ENCODE assay signal across 38 cellular contexts in genomic region chr20:59354460-59354859, GRCh38. TPM values are rescaled to one million over a fixed set of nuclear protein-coding genes. Genes with fewer than 3 reads are reported as not detected.
"Had no signal": no experiment of that assay in that cellular context is flagged by ENCODE, and none has a peak within 500 bp of the region (broad histone marks: within the 10 kb centered on the region; RNA-seq: fewer than 3 reads in every experiment).

No MANE protein-coding gene starts in this region.

- H3K4me3 ChIP-seq: adrenal gland, body of pancreas, breast epithelium had no signal

- H3K27me3 ChIP-seq: adrenal gland, body of pancreas, brain microvascular endothelial cell, breast epithelium had no signal

- H3K36me3 ChIP-seq: adrenal gland, brain microvascular endothelial cell, breast epithelium had no signal

- H3K27ac ChIP-seq: adrenal gland, brain microvascular endothelial cell, breast epithelium, VCaP had no signal

- H3K27ac Mint-ChIP-seq: activated B cell treated with CpG ODN at 0.5 μM for 24 hours; activated CD4-positive, alpha-beta memory T cell treated with anti-CD3 and anti-CD28 coated beads for 36 hours; activated CD4-positive, alpha-beta T cell treated with anti-CD3 and anti-CD28 coated beads, Interleukin-2, amount 10 ng/mL, durations not matched to agents 24 days and 14 days; activated CD8-positive, alpha-beta T cell treated with anti-CD3 and anti-CD28 coated beads for 36 hours; activated naive CD4-positive, alpha-beta T cell treated with anti-CD3 and anti-CD28 coated beads for 36 hours; activated naive CD8-positive, alpha-beta T cell treated with anti-CD3 and anti-CD28 coated beads for 36 hours; activated T-cell treated with anti-CD3 and anti-CD28 coated beads, Interleukin-2, amount 50 U/mL, for 72 hours; activated T-helper 1 cell treated with anti-CD3 and anti-CD28 coated beads, Interleukin-12 subunit alpha, Interleukin-12 subunit beta, Interleukin-2, Interleukin-4 antibody, amounts not matched to agents 30 ng/mL and 10 ng/mL and 1 ng/mL, durations not matched to agents 14 hours and 24 hours and 36 hours; activated T-helper 17 cell treated with anti-CD3 and anti-CD28 coated beads, Interleukin-2, amount 50 U/mL, for 72 hours; T-helper 2 cell treated with Interferon-gamma antibody and Interleukin-4, amounts not matched to agents 5 μg/mL and 100 μg/mL, for 36 hours had no signal

- H3K4me1 ChIP-seq: adrenal gland, breast epithelium had no signal

- ATAC-seq: activated CD8-positive, alpha-beta T cell treated with anti-CD3 and anti-CD28 coated beads for 36 hours; activated naive CD4-positive, alpha-beta T cell treated with anti-CD3 and anti-CD28 coated beads, Interleukin-2, amount 50 U/mL, for 72 hours; activated T-cell treated with anti-CD3 and anti-CD28 coated beads, Interleukin-2, amount 50 U/mL, for 4 hours; activated T-cell treated with anti-CD3 and anti-CD28 coated beads, Interleukin-2, amount 50 U/mL, for 72 hours; activated T-helper 17 cell treated with anti-CD3 and anti-CD28 coated beads, Interleukin-2, amount 50 U/mL, for 72 hours; body of pancreas had no signal

- H3K36me3 Mint-ChIP-seq: activated CD4-positive, alpha-beta memory T cell treated with anti-CD3 and anti-CD28 coated beads for 36 hours; activated naive CD4-positive, alpha-beta T cell treated with anti-CD3 and anti-CD28 coated beads, Interleukin-2, amount 50 U/mL, for 72 hours; activated naive CD8-positive, alpha-beta T cell treated with anti-CD3 and anti-CD28 coated beads for 36 hours had no signal

- FAIRE-seq: astrocyte, TTC549 had no signal

- H3K9me3 ChIP-seq: adrenal gland, body of pancreas, breast epithelium had no signal

- DNase-seq: activated B cell treated with CpG ODN at 0.5 μM for 24 hours; activated CD4-positive, alpha-beta memory T cell treated with anti-CD3 and anti-CD28 coated beads for 36 hours; activated CD4-positive, alpha-beta T cell treated with anti-CD3 and anti-CD28 coated beads for 4 hours; activated CD4-positive, alpha-beta T cell treated with anti-CD3 and anti-CD28 coated beads, Interleukin-2, amount 10 ng/mL, durations not matched to agents 24 days and 14 days; activated CD4-positive, alpha-beta T cell treated with anti-CD3 and anti-CD28 coated beads, Interleukin-2, amount 50 U/mL, for 1 hour; activated CD4-positive, alpha-beta T cell treated with anti-CD3 and anti-CD28 coated beads, Interleukin-2, amount 50 U/mL, for 4 hours; activated CD4-positive, CD25-positive, alpha-beta regulatory T cell treated with anti-CD3 and anti-CD28 coated beads, Interleukin-2, amount 50 U/mL, for 72 hours; activated CD8-positive, alpha-beta memory T cell treated with anti-CD3 and anti-CD28 coated beads, Interleukin-2, amount 50 U/mL, for 4 hours; activated CD8-positive, alpha-beta T cell treated with anti-CD3 and anti-CD28 coated beads for 36 hours; activated effector memory CD4-positive, alpha-beta T cell treated with anti-CD3 and anti-CD28 coated beads, Interleukin-2, amount 50 U/mL, for 16 hours; activated gamma-delta T cell treated with Interleukin-2 at 50 U/mL for 16 hours; activated naive CD4-positive, alpha-beta T cell; activated naive CD4-positive, alpha-beta T cell treated with anti-CD3 and anti-CD28 coated beads for 36 hours; activated naive CD4-positive, alpha-beta T cell treated with anti-CD3 and anti-CD28 coated beads, Interleukin-2, amount 50 U/mL, for 16 hours; activated naive CD8-positive, alpha-beta T cell treated with anti-CD3 and anti-CD28 coated beads for 36 hours; activated T-cell treated with anti-CD3 and anti-CD28 coated beads for 4 hours; activated T-cell treated with anti-CD3 and anti-CD28 coated beads, Interleukin-2, amount 50 U/mL, for 1 hour; activated T-cell treated with anti-CD3 and anti-CD28 coated beads, Interleukin-2, amount 50 U/mL, for 4 hours; activated T-cell treated with anti-CD3 and anti-CD28 coated beads, Interleukin-2, amount 50 U/mL, for 72 hours; adrenal gland; amniotic stem cell; aorta; body of pancreas; brain microvascular endothelial cell; central memory CD4-positive, alpha-beta T cell; T-helper 2 cell; T-helper 9 cell had no signal

- H3K4me3 Mint-ChIP-seq: activated B cell treated with CpG ODN at 0.5 μM for 24 hours; activated CD4-positive, alpha-beta memory T cell treated with anti-CD3 and anti-CD28 coated beads for 36 hours; activated CD4-positive, alpha-beta T cell treated with anti-CD3 and anti-CD28 coated beads, Interleukin-2, amount 10 ng/mL, durations not matched to agents 24 days and 14 days; activated CD8-positive, alpha-beta T cell treated with anti-CD3 and anti-CD28 coated beads for 36 hours; activated naive CD4-positive, alpha-beta T cell treated with anti-CD3 and anti-CD28 coated beads for 36 hours; activated naive CD8-positive, alpha-beta T cell treated with anti-CD3 and anti-CD28 coated beads for 36 hours; activated T-cell treated with anti-CD3 and anti-CD28 coated beads, Interleukin-2, amount 50 U/mL, for 4 hours; activated T-cell treated with anti-CD3 and anti-CD28 coated beads, Interleukin-2, amount 50 U/mL, for 72 hours; activated T-helper 1 cell treated with anti-CD3 and anti-CD28 coated beads, Interleukin-12 subunit alpha, Interleukin-12 subunit beta, Interleukin-2, Interleukin-4 antibody, amounts not matched to agents 30 ng/mL and 10 ng/mL and 1 ng/mL, durations not matched to agents 14 hours and 24 hours and 36 hours; activated T-helper 17 cell treated with anti-CD3 and anti-CD28 coated beads, Interleukin-2, amount 50 U/mL, for 72 hours; T-helper 2 cell treated with Interferon-gamma antibody and Interleukin-4, amounts not matched to agents 5 μg/mL and 100 μg/mL, for 36 hours had no signal

- H3K4me1 Mint-ChIP-seq: activated naive CD8-positive, alpha-beta T cell treated with anti-CD3 and anti-CD28 coated beads for 36 hours; activated T-helper 17 cell treated with anti-CD3 and anti-CD28 coated beads, Interleukin-2, amount 50 U/mL, for 72 hours had no signal

- H3K27me3 Mint-ChIP-seq: activated CD4-positive, alpha-beta memory T cell treated with anti-CD3 and anti-CD28 coated beads for 36 hours; activated CD4-positive, alpha-beta T cell treated with anti-CD3 and anti-CD28 coated beads, Interleukin-2, amount 10 ng/mL, durations not matched to agents 24 days and 14 days; activated CD8-positive, alpha-beta T cell treated with anti-CD3 and anti-CD28 coated beads for 36 hours; activated T-helper 17 cell treated with anti-CD3 and anti-CD28 coated beads, Interleukin-2, amount 50 U/mL, for 72 hours had no signal

- H3K9me3 Mint-ChIP-seq: activated B cell treated with CpG ODN at 0.5 μM for 24 hours; activated CD4-positive, alpha-beta memory T cell treated with anti-CD3 and anti-CD28 coated beads for 36 hours; activated CD4-positive, alpha-beta T cell treated with anti-CD3 and anti-CD28 coated beads, Interleukin-2, amount 10 ng/mL, durations not matched to agents 24 days and 14 days; activated CD8-positive, alpha-beta T cell treated with anti-CD3 and anti-CD28 coated beads for 36 hours; activated naive CD4-positive, alpha-beta T cell treated with anti-CD3 and anti-CD28 coated beads for 36 hours; activated naive CD4-positive, alpha-beta T cell treated with anti-CD3 and anti-CD28 coated beads, Interleukin-2, amount 50 U/mL, for 72 hours; activated naive CD8-positive, alpha-beta T cell treated with anti-CD3 and anti-CD28 coated beads for 36 hours; activated T-cell treated with anti-CD3 and anti-CD28 coated beads, Interleukin-2, amount 50 U/mL, for 4 hours; activated T-cell treated with anti-CD3 and anti-CD28 coated beads, Interleukin-2, amount 50 U/mL, for 72 hours; activated T-helper 1 cell treated with anti-CD3 and anti-CD28 coated beads, Interleukin-12 subunit alpha, Interleukin-12 subunit beta, Interleukin-2, Interleukin-4 antibody, amounts not matched to agents 30 ng/mL and 10 ng/mL and 1 ng/mL, durations not matched to agents 14 hours and 24 hours and 36 hours; activated T-helper 17 cell treated with anti-CD3 and anti-CD28 coated beads, Interleukin-2, amount 50 U/mL, for 72 hours; T-helper 2 cell treated with Interferon-gamma antibody and Interleukin-4, amounts not matched to agents 5 μg/mL and 100 μg/mL, for 36 hours had no signal

RNA-seq across cellular contexts. Expression of gene EDN3, which starts 54.0 kb away (rescaled TPM):
- total RNA-seq: activated B cell treated with CpG ODN at 0.5 μM for 24 hours; activated CD4-positive, alpha-beta T cell treated with anti-CD3 and anti-CD28 coated beads, Interleukin-2, amount 10 ng/mL, durations not matched to agents 24 days and 14 days; activated CD8-positive, alpha-beta memory T cell treated with anti-CD3 and anti-CD28 coated beads for 36 hours; activated naive CD4-positive, alpha-beta T cell treated with anti-CD3 and anti-CD28 coated beads for 36 hours; activated naive CD8-positive, alpha-beta T cell treated with anti-CD3 and anti-CD28 coated beads for 36 hours; activated T-cell treated with anti-CD3 and anti-CD28 coated beads, Interleukin-2, amount 50 U/mL, for 4 hours; activated T-cell treated with anti-CD3 and anti-CD28 coated beads, Interleukin-2, amount 50 U/mL, for 72 hours; activated T-helper 1 cell treated with anti-CD3 and anti-CD28 coated beads, Interleukin-12 subunit alpha, Interleukin-12 subunit beta, Interleukin-2, Interleukin-4 antibody, amounts not matched to agents 30 ng/mL and 10 ng/mL and 1 ng/mL, durations not matched to agents 14 hours and 24 hours and 36 hours; aorta; astrocyte; cardiac septum; T-helper 1 cell treated with Interleukin-12 subunit alpha and Interleukin-12 subunit beta and Interleukin-4 antibody, amounts not matched to agents 30 ng/mL and 1 ng/mL, for 36 hours had no signal
